8 cellular contexts compared by ENCODE assay signal in the genomic region with DNA sequence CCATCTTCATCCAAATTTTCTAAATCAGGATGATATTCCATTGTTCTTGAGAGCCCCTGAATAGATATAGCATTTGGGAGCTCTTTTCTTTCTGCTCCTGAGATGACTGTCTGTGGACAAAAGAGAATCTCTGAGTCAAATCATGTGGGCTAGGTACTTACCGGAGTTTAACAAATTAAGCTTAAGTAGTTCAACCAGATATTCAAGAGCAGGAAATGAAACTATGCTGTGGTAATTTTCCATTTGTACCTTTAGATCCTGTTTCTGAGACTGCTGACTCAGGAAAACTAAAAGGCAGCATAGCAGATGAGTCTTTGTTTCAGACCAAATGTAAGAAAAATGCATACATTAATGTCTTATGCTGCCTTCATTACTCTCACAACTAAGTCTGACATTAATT. TPM values are rescaled to one million over a fixed set of nuclear protein-coding genes. Genes with fewer than 3 reads are reported as not detected.
DNase-seq lines count a peak whose midpoint lies in the region; ATAC-seq and TF ChIP-seq lines count a peak whose summit lies in the region.

Gene CLEC7A, minus strand, starts transcription at position 158 of the 400 bp plus-strand sequence. Its CDS starts 117 bp downstream, at position 41.

- H3K36me3 ChIP-seq in liver (ENCODE audit: control insufficient read depth in 4 of 4, insufficient read depth in 3 of 4, low read depth in 1 of 4, low read length in 3 of 4): no peaks in the 10 kb centered on the region

- ATAC-seq in GM21529 (IDR thresholded peaks at IDR 0.05; ENCODE audit: unreplicated experiment) (peak; percentile 94), HG03025 (IDR thresholded peaks at IDR 0.05; ENCODE audit: low FRiP score, unreplicated experiment) (no peak)
- ATAC-seq in CD4-positive, alpha-beta T cell (ENCODE audit: poor library complexity): no peak

- 72% methylated on average over 1 of the region's 1 CpG for WGBS in liver

- no peaks in the 10 kb centered on the region for H3K9me3 Mint-ChIP-seq in CD4-positive, alpha-beta T cell

- H3K36me3 Mint-ChIP-seq in CD4-positive, alpha-beta T cell (ENCODE audit: low read depth): no peaks in the 10 kb centered on the region

- no peaks in the 10 kb centered on the region for H3K4me1 ChIP-seq in liver (ENCODE audit: control insufficient read depth in 4 of 4, insufficient read depth in 4 of 4, low read length in 3 of 4)

- H3K4me1 Mint-ChIP-seq in CD4-positive, alpha-beta T cell (ENCODE audit: low read depth): peaks cover 8% of the 10 kb centered on the region

- CTCF ChIA-PET in GM10248 (lab: Yijun Ruan, JAX): interaction anchor here (1.3 to 2.4 kb wide), 2 partner anchors 10 to 23 kb away, joined by 8 to 12 read pairs; no protein-coding TSS in a partner anchor
- CTCF ChIA-PET in CD4-positive, alpha-beta T cell (lab: Charles Lee): interaction anchor here (1.1 to 2.5 kb wide), 3 partner anchors 11 to 1436 kb away, joined by 3 to 6 read pairs (median 3); no protein-coding TSS in a partner anchor

- no peak for TF ChIP-seq RAD21 in liver (IDR thresholded peaks at IDR 0.05)

- H3K4me3 Mint-ChIP-seq in CD4-positive, alpha-beta T cell: no peak within 1 kb of the TSS

- intact Hi-C loops in CD4-positive, alpha-beta T cell (cut with DNase I, micrococcal nuclease): loop anchor here in 1 of 2 experiments (10.0 kb wide), 1 partner anchor 795 kb away; no protein-coding TSS in a partner anchor

- H3K4me3 ChIP-seq in liver (ENCODE audit: low read depth in 1 of 3, low read length in 3 of 3): peak within 1 kb of the TSS in 1 of 3 donors; percentile 17

- H3K27me3 Mint-ChIP-seq in CD4-positive, alpha-beta T cell: no peaks in the 10 kb centered on the region

- H3K9ac ChIP-seq in liver (ENCODE audit: low read depth in 1 of 2, low read length in 2 of 2): peak within 1 kb of the TSS in 1 of 2 donors; percentile 69

- H3K9me3 ChIP-seq in liver (ENCODE audit: control insufficient read depth in 4 of 4, low read length in 3 of 4): no peaks in the 10 kb centered on the region
- no peaks in the 10 kb centered on the region for H3K9me3 ChIP-seq in CD4-positive, alpha-beta T cell (ENCODE audit: control insufficient read depth, low read length)

- DNase-seq in GM10248 (ENCODE audit: extremely low spot score): peak; percentile 47
- DNase-seq in MV-4-11 (lab: John Stamatoyannopoulos, UW): peak; percentile 85
- DNase-seq in CD4-positive, alpha-beta T cell: no peak
- DNase-seq in SHP77 (lab: John Stamatoyannopoulos, UW): no peak
- no peak for DNase-seq in activated CD4-positive, CD25-positive, alpha-beta regulatory T cell (lab: John Stamatoyannopoulos, UW)

- H3K27ac Mint-ChIP-seq in CD4-positive, alpha-beta T cell: no peak within 1 kb of the TSS

- H3K27me3 ChIP-seq in liver (ENCODE audit: control insufficient read depth in 4 of 4, insufficient read depth in 4 of 4, low read length in 3 of 4): peaks cover 0 to 4% (median 0%) of the 10 kb centered on the region in 4 donors
- no peaks in the 10 kb centered on the region for H3K27me3 ChIP-seq in CD4-positive, alpha-beta T cell (ENCODE audit: control insufficient read depth, insufficient read depth, low read length)

- POLR2A ChIA-PET in GM10248 (lab: Yijun Ruan, JAX): no interaction called here
- POLR2A ChIA-PET in CD4-positive, alpha-beta T cell (lab: Charles Lee): interaction anchor here (0.8 kb wide), 1 partner anchor 316 kb away, joined by 3 read pairs; no protein-coding TSS in a partner anchor

- TF ChIP-seq CTCF in GM10248 (IDR thresholded peaks at IDR 0.05; ENCODE audit: control extremely low read depth, extremely low read depth, low read depth, missing control alignments) (no peak), liver (IDR thresholded peaks at IDR 0.05; ENCODE audit: low read depth, low read length, missing input control) (no peak)
- no peak for TF ChIP-seq CTCF in CD4-positive, alpha-beta T cell (IDR thresholded peaks at IDR 0.05)

- peak within 1 kb of the TSS; percentile 33 to 46 for H3K27ac ChIP-seq in liver (ENCODE audit: low read depth in 1 of 2, low read length in 2 of 2)
- no peak within 1 kb of the TSS for H3K27ac ChIP-seq in CD4-positive, alpha-beta T cell (ENCODE audit: low read depth, low read length)

TF ChIP-seq in liver, 16 proteins besides CTCF, POLR2A, EP300 and RAD21:
- TF ChIP-seq NR2F2 (IDR thresholded peaks at IDR 0.05): no peak
- no peak for TF ChIP-seq SP1 (IDR thresholded peaks at IDR 0.05)
- no peak for TF ChIP-seq TAF1 (conservative IDR thresholded peaks at IDR 0.05)
- no peak for TF ChIP-seq JUND (IDR thresholded peaks at IDR 0.05)
- no peak for TF ChIP-seq YY1 (IDR thresholded peaks at IDR 0.05)
- no peak for TF ChIP-seq RXRA (IDR thresholded peaks at IDR 0.05)
- TF ChIP-seq FOXA2 (IDR thresholded peaks at IDR 0.05): no peak
- no peak for TF ChIP-seq EGR1 (IDR thresholded peaks at IDR 0.05; ENCODE audit: low read depth in 2 of 2)
TF ChIP-seq in liver: peak in this region for 0.

RNA-seq across cellular contexts. Expression of gene CLEC7A, which starts in this region (rescaled TPM):
- 1 to 10 TPM; 3.6 to 7.0 TPM for total RNA-seq in liver
- 1 to 10 TPM; 2.8 to 3.9 TPM for polyA plus RNA-seq in liver
- total RNA-seq in CD4-positive, alpha-beta T cell: 1 to 10 TPM; 2.5 to 3.7 TPM

Comparison
In these comparisons a context has a peak if more than half of its experiments do, and no peak if none do; other contexts are left out.
1. DNase-seq: peak in GM10248 (single experiment) and MV-4-11 (single experiment); none in CD4-positive, alpha-beta T cell (0 of 10), SHP77 (0 of 2) and activated CD4-positive, CD25-positive, alpha-beta regulatory T cell (0 of 4).